ENCODE assay signal across 8 cellular contexts in genomic region chr3:195270350-195271115, GRCh38. TPM values are rescaled to one million over a fixed set of nuclear protein-coding genes. Genes with fewer than 3 reads are reported as not detected.
DNase-seq lines count a peak whose midpoint lies in the region; ATAC-seq, FAIRE-seq and TF ChIP-seq lines count a peak whose summit lies in the region.

No MANE protein-coding gene starts in this region.

- peaks cover 18% of the 10 kb centered on the region for H3K4me1 Mint-ChIP-seq in chondrocyte (ENCODE audit: low read depth)

- peak overlapping the region; percentile 74 for H3K27ac Mint-ChIP-seq in chondrocyte (ENCODE audit: unreplicated experiment)

- POLR2A ChIA-PET in HepG2 (lab: Yijun Ruan, JAX): interaction anchor here (0.7 to 3.5 kb wide), 12 partner anchors 10 to 599 kb away, joined by 3 to 22 read pairs (median 6); partner anchors contain the start of genes ACAP2, FAM43A, LSG1 and PPP1R2

- WGBS in HepG2 (ENCODE audit: low lambda C conversion rate): 4% methylated on average over 5 of the region's 84 CpGs

- H3K4me2 ChIP-seq in HepG2 (ENCODE audit: low read depth, low read length): peak overlapping the region; percentile 90

- TF ChIP-seq RAD21 in HepG2 (CRISPR knock-in tag; IDR thresholded peaks at IDR 0.05): peak; percentile 77

- CTCF ChIA-PET in HepG2 (lab: Yijun Ruan, JAX; ENCODE audit: low intra/inter-chr PET ratio, low total read pairs): interaction anchor here (3.0 kb wide), 1 partner anchor 252 kb away, joined by 55 read pairs; no protein-coding TSS in a partner anchor

- no peaks in the 10 kb centered on the region for H3K36me3 Mint-ChIP-seq in chondrocyte (ENCODE audit: low read depth)

- H3K36me3 ChIP-seq in HepG2 (replicated peaks in 1 of 2; ENCODE audit: control insufficient read depth in 1 of 2, insufficient read depth in 2 of 2, low read length in 2 of 2): peaks cover 9 to 20% of the 10 kb centered on the region in 2 experiments; a peak in 4 of 5 replicates

- H3K9me3 Mint-ChIP-seq in chondrocyte (ENCODE audit: low read depth): no peaks in the 10 kb centered on the region

- no TSS peak for BruUV-seq in HepG2 (replicated peaks; lab: Mats Ljungman, UMichigan)

- FAIRE-seq in HepG2 (lab: Jason Lieb, UNC): no peak

- TF ChIP-seq POLR2A in GM15510 (IDR thresholded peaks at IDR 0.05; ENCODE audit: borderline replicate concordance, extremely low read depth, insufficient read length) (peak; percentile 75), HepG2 (IDR thresholded peaks at IDR 0.05; ENCODE audit: insufficient read depth in 1 of 2, low read depth in 2 of 2, low read length in 2 of 2) (peak; percentile 59 to 78; a peak in 3 of 4 replicates)

- DNase-seq in A172 (ENCODE audit: low spot score) (peak; percentile 49), NCI-H1092 treated with DMSO at 0.1 percent for 48 hours (lab: John Stamatoyannopoulos, UW) (peak; percentile 66), T-helper 2 cell (peak in 3 of 5 experiments; percentile 20 to 54 (median 45)), chondrocyte (ENCODE audit: low spot score) (no peak), HepG2 (ENCODE audit: low spot score) (peak; percentile 45)
- peak; percentile 52 to 64 for DNase-seq in stimulated activated CD4-positive, alpha-beta T cell treated with anti-CD3 and anti-CD28 coated beads, Interleukin-4, amount 100 ng/mL, for 48 hours (ENCODE audit: low read depth in 2 of 2)

- H3K9me3 ChIP-seq in HepG2 (ENCODE audit: low read length): no peaks in the 10 kb centered on the region

- H3K4me3 Mint-ChIP-seq in chondrocyte (ENCODE audit: unreplicated experiment): peak overlapping the region; percentile 84

- H3K79me2 ChIP-seq in HepG2 (ENCODE audit: insufficient read depth, low read length): peaks cover 36% of the 10 kb centered on the region

- peaks cover 60% of the 10 kb centered on the region for H3K4me1 ChIP-seq in HepG2 (ENCODE audit: insufficient read depth, low read length)

- H2AFZ ChIP-seq in HepG2 (ENCODE audit: low read length): no peak overlapping the region

- no peaks in the 10 kb centered on the region for H3K27me3 Mint-ChIP-seq in chondrocyte (ENCODE audit: low read depth)

- H3K27me3 ChIP-seq in HepG2 (ENCODE audit: control insufficient read depth in 1 of 2, insufficient read depth in 2 of 2, low read length in 2 of 2): no peaks in the 10 kb centered on the region; a peak in 1 of 5 replicates

- no peaks in the 10 kb centered on the region for H4K20me1 ChIP-seq in HepG2 (ENCODE audit: insufficient read depth, low read length)

- intact Hi-C loops in HepG2 (cut with micrococcal nuclease; ENCODE audit: unreplicated experiment): loop anchor here (1.0 to 5.0 kb wide), 3 partner anchors 173 to 272 kb away; partner anchors contain the start of genes ACAP2 and PPP1R2

- H3K9ac ChIP-seq in HepG2 (ENCODE audit: insufficient read depth, low read depth, low read length): peak overlapping the region; percentile 82

- H3K27ac ChIP-seq in HepG2 (ENCODE audit: extremely low read length, insufficient read depth, low read length): peak overlapping the region; percentile 85

- ATAC-seq in HG02840 (IDR thresholded peaks at IDR 0.05; ENCODE audit: low FRiP score, unreplicated experiment) (peak; percentile 57), HepG2 (peak; percentile 81)

- peak overlapping the region; percentile 89 to 92 (median 91) for H3K4me3 ChIP-seq in HepG2 (replicated peaks in 1 of 3; ENCODE audit: insufficient read depth in 1 of 3, low read depth in 2 of 3, low read length in 3 of 3)

- in situ Hi-C loops in HepG2 (cut with HindIII; ENCODE audit: extremely low pct_ligation_motif_present, low pct_unique_long_range_greater_than_20kb): loop anchor here (5.0 kb wide), 1 partner anchor 267 kb away; no protein-coding TSS in a partner anchor

- TF ChIP-seq CTCF in chondrocyte (IDR thresholded peaks at IDR 0.05) (peak; percentile 77), HepG2 (CRISPR knock-in tag; IDR thresholded peaks at IDR 0.05) (peak; percentile 61)

- TF ChIP-seq EP300 in HepG2 (IDR thresholded peaks at IDR 0.05; ENCODE audit: low read depth in 2 of 2, low read length in 2 of 2) (no peak), HepG2 (CRISPR knock-in tag; IDR thresholded peaks at IDR 0.05; ENCODE audit: borderline replicate concordance) (no peak)

TF ChIP-seq in HepG2, 621 proteins besides CTCF, POLR2A, EP300 and RAD21 (continues in another document):
- peak; percentile 28; the same call in 1 of the 2 replicates for TF ChIP-seq ZNF331 (CRISPR knock-in tag; IDR thresholded peaks at IDR 0.05)
- no peak for TF ChIP-seq ZC3H4 (CRISPR knock-in tag; IDR thresholded peaks at IDR 0.05; ENCODE audit: borderline replicate concordance)
- TF ChIP-seq RARA (CRISPR knock-in tag; IDR thresholded peaks at IDR 0.05): no peak
- 0 out of 2 replicates have a peak, but pooled peaks have one; percentile 35 for TF ChIP-seq ZNF12 (CRISPR knock-in tag; IDR thresholded peaks at IDR 0.05)
- no peak for TF ChIP-seq HOMEZ (CRISPR knock-in tag; IDR thresholded peaks at IDR 0.05; ENCODE audit: low read depth)
- TF ChIP-seq, protein P1, sequence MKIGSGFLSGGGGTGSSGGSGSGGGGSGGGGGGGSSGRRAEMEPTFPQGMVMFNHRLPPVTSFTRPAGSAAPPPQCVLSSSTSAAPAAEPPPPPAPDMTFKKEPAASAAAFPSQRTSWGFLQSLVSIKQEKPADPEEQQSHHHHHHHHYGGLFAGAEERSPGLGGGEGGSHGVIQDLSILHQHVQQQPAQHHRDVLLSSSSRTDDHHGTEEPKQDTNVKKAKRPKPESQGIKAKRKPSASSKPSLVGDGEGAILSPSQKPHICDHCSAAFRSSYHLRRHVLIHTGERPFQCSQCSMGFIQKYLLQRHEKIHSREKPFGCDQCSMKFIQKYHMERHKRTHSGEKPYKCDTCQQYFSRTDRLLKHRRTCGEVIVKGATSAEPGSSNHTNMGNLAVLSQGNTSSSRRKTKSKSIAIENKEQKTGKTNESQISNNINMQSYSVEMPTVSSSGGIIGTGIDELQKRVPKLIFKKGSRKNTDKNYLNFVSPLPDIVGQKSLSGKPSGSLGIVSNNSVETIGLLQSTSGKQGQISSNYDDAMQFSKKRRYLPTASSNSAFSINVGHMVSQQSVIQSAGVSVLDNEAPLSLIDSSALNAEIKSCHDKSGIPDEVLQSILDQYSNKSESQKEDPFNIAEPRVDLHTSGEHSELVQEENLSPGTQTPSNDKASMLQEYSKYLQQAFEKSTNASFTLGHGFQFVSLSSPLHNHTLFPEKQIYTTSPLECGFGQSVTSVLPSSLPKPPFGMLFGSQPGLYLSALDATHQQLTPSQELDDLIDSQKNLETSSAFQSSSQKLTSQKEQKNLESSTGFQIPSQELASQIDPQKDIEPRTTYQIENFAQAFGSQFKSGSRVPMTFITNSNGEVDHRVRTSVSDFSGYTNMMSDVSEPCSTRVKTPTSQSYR (CRISPR knock-in tag; IDR thresholded peaks at IDR 0.05; ENCODE audit: borderline replicate concordance): no peak
- TF ChIP-seq MTA1 (CRISPR knock-in tag; IDR thresholded peaks at IDR 0.05; ENCODE audit: borderline replicate concordance): 0 out of 2 replicates have a peak, but pooled peaks have one; percentile 54
- no peak for TF ChIP-seq HOXA7 (CRISPR knock-in tag; IDR thresholded peaks at IDR 0.05)
- no peak for TF ChIP-seq ZFP37 (CRISPR knock-in tag; IDR thresholded peaks at IDR 0.05; ENCODE audit: borderline replicate concordance)

RNA-seq across cellular contexts. Expression of gene XXYLT1, which starts 0.4 kb away (rescaled TPM):
- total RNA-seq in A172 (2014; rRNA removed; shearing (Covaris generic)): 46.6 and 49.1 TPM in 2 replicates
- total RNA-seq in chondrocyte (32.7 to 51.3 TPM (median 33.6 TPM) in 3 replicates), HepG2 (2016; rRNA removed; fragmentation: Illumina TruSeq; extraction: Trizol) (10.8 and 19.0 TPM in 2 replicates)
- 4.3 and 4.5 TPM in 2 replicates for total RNA-seq in HepG2 (2016; cell fraction: cytosol; rRNA removed; fragmentation: Illumina TruSeq; extraction: Trizol; ENCODE audit: low read depth)
- 10.4 and 20.3 TPM in 2 replicates for total RNA-seq in HepG2 (2016; cell fraction: insoluble cytoplasmic fraction; rRNA removed; fragmentation: Illumina TruSeq; extraction: Trizol)
- total RNA-seq in HepG2 (2016; cell fraction: membrane; rRNA removed; fragmentation: Illumina TruSeq; extraction: Trizol): 12.8 and 12.9 TPM in 2 replicates
- total RNA-seq in HepG2 (2016; cell fraction: nucleus; rRNA removed; fragmentation: Illumina TruSeq; extraction: Trizol): 16.1 and 20.9 TPM in 2 replicates
- polyA plus RNA-seq in HepG2 (2011; rRNA removed): 17.3 and 17.7 TPM in 2 replicates
- polyA plus RNA-seq in HepG2 (2011; cell fraction: cytosol; rRNA removed): 15.9 and 19.5 TPM in 2 replicates
- 18.3 and 18.9 TPM in 2 replicates for polyA plus RNA-seq in HepG2 (2011; cell fraction: nucleus; rRNA removed)
- 10.5 and 13.0 TPM in 2 replicates for polyA plus RNA-seq in HepG2 (2012)
- polyA plus RNA-seq in HepG2 (2016; cell fraction: cytosol; fragmentation: Illumina TruSeq; extraction: Trizol; ENCODE audit: low read depth): 4.4 and 5.4 TPM in 2 replicates
- polyA plus RNA-seq in HepG2 (2016; cell fraction: insoluble cytoplasmic fraction; fragmentation: Illumina TruSeq; extraction: Trizol; ENCODE audit: low read depth): 14.3 TPM in 2 replicates
- 11.9 and 12.4 TPM in 2 replicates for polyA plus RNA-seq in HepG2 (2016; cell fraction: membrane; fragmentation: Illumina TruSeq; extraction: Trizol; ENCODE audit: low read depth)
- polyA plus RNA-seq in HepG2 (2016; cell fraction: nucleus; fragmentation: Illumina TruSeq; extraction: Trizol; ENCODE audit: insufficient read depth, low read depth): 33.9 and 35.1 TPM in 2 replicates
- polyA minus RNA-seq in HepG2 (2011; rRNA and poly(A)+ RNA removed; ENCODE audit: low replicate concordance): 33.1 and 37.8 TPM in 2 replicates
- 15.1 and 17.0 TPM in 2 replicates for polyA minus RNA-seq in HepG2 (2011; cell fraction: cytosol; rRNA and poly(A)+ RNA removed)
- 11.8 and 13.2 TPM in 2 replicates for polyA minus RNA-seq in HepG2 (2011; cell fraction: nucleus; rRNA and poly(A)+ RNA removed)
